13 cellular contexts compared by ENCODE assay signal in genomic region chr5:10507575-10508024, GRCh38. TPM values are rescaled to one million over a fixed set of nuclear protein-coding genes. Genes with fewer than 3 reads are reported as not detected.
DNase-seq lines count a peak whose midpoint lies in the region; ATAC-seq and TF ChIP-seq lines count a peak whose summit lies in the region.
"Had no signal": no experiment of that assay in that cellular context is flagged by ENCODE, and none has a peak within 500 bp of the region (broad histone marks: within the 10 kb centered on the region; RNA-seq: fewer than 3 reads in every experiment).

No MANE protein-coding gene starts in this region.

- peaks cover 28% of the 10 kb centered on the region for H3K4me1 ChIP-seq in Caco-2

- ATAC-seq in HG02885 (IDR thresholded peaks at IDR 0.05; ENCODE audit: poor library complexity, unreplicated experiment), result no peak
- ATAC-seq: activated naive CD8-positive, alpha-beta T cell treated with anti-CD3 and anti-CD28 coated beads, Interleukin-2, amount 50 U/mL, for 24 hours had no signal

- H3K27ac ChIP-seq in RWPE1, result no peak overlapping the region
- H3K27ac ChIP-seq: VCaP had no signal

- H3K4me3 Mint-ChIP-seq in Caco-2 (ENCODE audit: unreplicated experiment) (no peak overlapping the region), HFFc6 (no peak overlapping the region)
- H3K4me3 Mint-ChIP-seq: activated naive CD8-positive, alpha-beta T cell treated with anti-CD3 and anti-CD28 coated beads, Interleukin-2, amount 50 U/mL, for 24 hours had no signal

- H3K27ac Mint-ChIP-seq in Caco-2 (ENCODE audit: unreplicated experiment), result peak overlapping the region; percentile 0
- H3K27ac Mint-ChIP-seq in HFFc6, result peak overlapping the region; percentile 60
- H3K27ac Mint-ChIP-seq: activated naive CD8-positive, alpha-beta T cell treated with anti-CD3 and anti-CD28 coated beads, Interleukin-2, amount 50 U/mL, for 24 hours had no signal

- no peaks in the 10 kb centered on the region for H3K9me3 ChIP-seq in Caco-2

- peaks cover 14% of the 10 kb centered on the region for H3K4me1 Mint-ChIP-seq in Caco-2 (ENCODE audit: low read depth, unreplicated experiment)
- peaks cover 33% of the 10 kb centered on the region for H3K4me1 Mint-ChIP-seq in HFFc6 (ENCODE audit: low read depth)

- H3K36me3 Mint-ChIP-seq in Caco-2 (ENCODE audit: insufficient read depth, unreplicated experiment) (no peaks in the 10 kb centered on the region), HFFc6 (ENCODE audit: low read depth) (no peaks in the 10 kb centered on the region)

- TF ChIP-seq CTCF in Caco-2 (IDR thresholded peaks at IDR 0.05; ENCODE audit: insufficient read depth in 1 of 2, low read depth in 1 of 2, low read length in 1 of 2, severe bottlenecking in 1 of 2, unreplicated experiment in 1 of 2) (no peak), HFFc6 (IDR thresholded peaks at IDR 0.05) (no peak), RWPE1 (conservative IDR thresholded peaks at IDR 0.05; ENCODE audit: low read depth) (no peak)

- H3K4me3 ChIP-seq in Caco-2 (ENCODE audit: low read depth, low read length), result no peak overlapping the region

- intact Hi-C loops in Caco-2 (cut with micrococcal nuclease; ENCODE audit: unreplicated experiment), result loop anchor here (1.0 to 2.0 kb wide), 2 partner anchors 26 to 43 kb away; no protein-coding TSS in a partner anchor

- BruUV-seq in Caco-2 (replicated peaks; lab: Mats Ljungman, UMichigan), result no TSS peak

- DNase-seq in Caco-2 (peak; percentile 59 to 82), HFFc6 (peak; percentile 85), RWPE1 (ENCODE audit: low spot score) (peak; percentile 45), kidney tubule cell (ENCODE audit: low spot score) (peak; percentile 74), middle frontal gyrus (ENCODE audit: extremely low spot score, low spot score) (no peak)
- DNase-seq in stimulated activated CD4-positive, alpha-beta T cell treated with anti-CD3 and anti-CD28 coated beads, Interleukin-2, amount 100 ng/mL, for 48 hours, result no peak
- DNase-seq in activated naive CD4-positive, alpha-beta T cell treated with Interleukin-2 at 50 U/mL for 16 hours, result no peak
- DNase-seq: activated naive CD8-positive, alpha-beta T cell treated with anti-CD3 and anti-CD28 coated beads, Interleukin-2, amount 50 U/mL, for 24 hours; AML-193; stimulated activated CD4-positive, alpha-beta T cell treated with anti-CD3 and anti-CD28 coated beads, Interleukin-4, amount 100 ng/mL, for 1 hour; stimulated activated naive CD4-positive, alpha-beta T cell had no signal

- H3K9me3 Mint-ChIP-seq in Caco-2 (ENCODE audit: unreplicated experiment) (peaks cover 6% of the 10 kb centered on the region), HFFc6 (no peaks in the 10 kb centered on the region)
- H3K9me3 Mint-ChIP-seq: activated naive CD8-positive, alpha-beta T cell treated with anti-CD3 and anti-CD28 coated beads, Interleukin-2, amount 50 U/mL, for 24 hours had no signal

- CTCF ChIA-PET in Caco-2 (lab: Charles Lee), result no interaction called here
- CTCF ChIA-PET in RWPE1 (lab: Yijun Ruan, JAX), result interaction anchor here (0.6 kb wide), 1 partner anchor 111 kb away, joined by 3 read pairs; no protein-coding TSS in a partner anchor

- no peaks in the 10 kb centered on the region for H3K27me3 Mint-ChIP-seq in Caco-2 (ENCODE audit: insufficient read depth, unreplicated experiment)
- peaks cover 5% of the 10 kb centered on the region for H3K27me3 Mint-ChIP-seq in HFFc6 (ENCODE audit: insufficient read depth)

- no peaks in the 10 kb centered on the region; the same call in 1 of the 2 replicates for H3K36me3 ChIP-seq in Caco-2 (ENCODE audit: control insufficient read depth, insufficient read depth, low read length)

- POLR2A ChIA-PET in Caco-2 (lab: Charles Lee) (no interaction called here), RWPE1 (lab: Yijun Ruan, JAX; ENCODE audit: low non-redundant PET) (no interaction called here)

- H3K27me3 ChIP-seq in Caco-2 (replicated peaks; ENCODE audit: control insufficient read depth, insufficient read depth, low read length), result no peaks in the 10 kb centered on the region

RNA-seq across cellular contexts. Expression of gene ANKRD33B, which starts 56.3 kb away (rescaled TPM):
- 22.8 and 25.3 TPM in 2 replicates for total RNA-seq in Caco-2 (2022)
- total RNA-seq in HFFc6 (2021; fragmentation: NEBNext Ultra II Directional; extraction: Animal tissue kit (Norgen Biotek cat#: 25700)), result 10 to 100 TPM in 4 of 6 experiments, 1 to 10 TPM in 2; 6.3 to 13.2 (median 11.9) TPM

Comparison
In these comparisons a context has a peak if more than half of its experiments do, and no peak if none do; other contexts are left out.
1. DNase-seq: peak in Caco-2 (2 of 2), HFFc6 (single experiment), RWPE1 (single experiment) and kidney tubule cell (single experiment); none in middle frontal gyrus (single experiment), stimulated activated CD4-positive, alpha-beta T cell treated with anti-CD3 and anti-CD28 coated beads, Interleukin-2, amount 100 ng/mL, for 48 hours (0 of 2) and activated naive CD4-positive, alpha-beta T cell treated with Interleukin-2 at 50 U/mL for 16 hours (single experiment).